ENCODE assay signal across 17 cellular contexts in genomic region chr17:49079840-49080663, GRCh38. TPM values are rescaled to one million over a fixed set of nuclear protein-coding genes. Genes with fewer than 3 reads are reported as not detected.
DNase-seq lines count a peak whose midpoint lies in the region; ATAC-seq, FAIRE-seq and TF ChIP-seq lines count a peak whose summit lies in the region.
"Had no signal": no experiment of that assay in that cellular context is flagged by ENCODE, and none has a peak within 500 bp of the region (broad histone marks: within the 10 kb centered on the region; RNA-seq: fewer than 3 reads in every experiment).

No MANE protein-coding gene starts in this region.

- H3K27ac Mint-ChIP-seq in activated naive CD8-positive, alpha-beta T cell treated with anti-CD3 and anti-CD28 coated beads, Interleukin-2, amount 50 U/mL, for 24 hours: no peak overlapping the region
- H3K27ac Mint-ChIP-seq: CD8-positive, alpha-beta memory T cell; GM23338; H9 had no signal

- H3K79me2 ChIP-seq in hepatocyte: no peaks in the 10 kb centered on the region

- no peak for ATAC-seq in activated naive CD8-positive, alpha-beta T cell treated with anti-CD3 and anti-CD28 coated beads, Interleukin-2, amount 50 U/mL, for 24 hours
- ATAC-seq: GM12878, GM23338 had no signal

- H3K9me2 ChIP-seq in hepatocyte (replicated peaks; ENCODE audit: insufficient read depth): no peaks in the 10 kb centered on the region

- DNase-seq in hepatocyte (ENCODE audit: low spot score) (no peak), small intestine (peak; percentile 78), brain microvascular endothelial cell (no peak), HT-29 (ENCODE audit: low spot score) (no peak)
- no peak for DNase-seq in activated naive CD8-positive, alpha-beta T cell treated with anti-CD3 and anti-CD28 coated beads, Interleukin-2, amount 50 U/mL, for 24 hours
- DNase-seq: 8988T; AML-193; CD8-positive, alpha-beta memory T cell; DMS 273 treated with DMSO at 0.1 percent for 48 hours; H9 had no signal

- in situ Hi-C loops in brain microvascular endothelial cell (cut with HindIII; ENCODE audit: low pct_ligation_motif_present, low sequenced_read_pairs): no loop called here

- no peak for TF ChIP-seq CTCF in HEK293 (tag by site-specific recombination; IDR thresholded peaks at IDR 0.05)
- TF ChIP-seq CTCF in hepatocyte (IDR thresholded peaks at IDR 0.05; ENCODE audit: poor library complexity): no peak
- no peak for TF ChIP-seq CTCF in liver (IDR thresholded peaks at IDR 0.05; ENCODE audit: low read depth, low read length, missing input control)
- TF ChIP-seq CTCF in brain microvascular endothelial cell (IDR thresholded peaks at IDR 0.05; ENCODE audit: low read depth, low read length, missing control alignments): no peak

- FAIRE-seq in small intestine (lab: Jason Lieb, UNC): no peak
- FAIRE-seq: GM12878, GM18507 had no signal

- H3K36me3 ChIP-seq in HEK293 (ENCODE audit: control insufficient read depth in 2 of 2, insufficient read depth in 1 of 2, low read length in 2 of 2) (no peaks in the 10 kb centered on the region), hepatocyte (replicated peaks; ENCODE audit: insufficient read depth, low read depth) (no peaks in the 10 kb centered on the region), liver (ENCODE audit: control insufficient read depth in 4 of 4, insufficient read depth in 3 of 4, low read depth in 1 of 4, low read length in 3 of 4) (no peaks in the 10 kb centered on the region), small intestine (ENCODE audit: control insufficient read depth in 2 of 2, insufficient read depth in 2 of 2, low read length in 2 of 2) (no peaks in the 10 kb centered on the region), brain microvascular endothelial cell (replicated peaks) (no peaks in the 10 kb centered on the region)
- H3K36me3 ChIP-seq: BLaER1 had no signal

- H3K27me3 Mint-ChIP-seq in activated naive CD8-positive, alpha-beta T cell treated with anti-CD3 and anti-CD28 coated beads, Interleukin-2, amount 50 U/mL, for 24 hours: peaks cover 29% of the 10 kb centered on the region

- H3K9me3 ChIP-seq in HEK293 (ENCODE audit: control insufficient read depth, insufficient read depth, low read depth, low read length) (no peaks in the 10 kb centered on the region), hepatocyte (ENCODE audit: low read depth) (no peaks in the 10 kb centered on the region), liver (ENCODE audit: control insufficient read depth in 4 of 4, low read length in 3 of 4) (no peaks in the 10 kb centered on the region), small intestine (ENCODE audit: control insufficient read depth, low read depth) (no peaks in the 10 kb centered on the region)
- H3K9me3 ChIP-seq: BLaER1 had no signal

- H3K4me3 Mint-ChIP-seq in activated naive CD8-positive, alpha-beta T cell treated with anti-CD3 and anti-CD28 coated beads, Interleukin-2, amount 50 U/mL, for 24 hours: no peak overlapping the region
- H3K4me3 Mint-ChIP-seq: CD8-positive, alpha-beta memory T cell; GM23338; H9 had no signal

- no peak overlapping the region for H2AFZ ChIP-seq in hepatocyte
- H2AFZ ChIP-seq: GM23338 had no signal

- H3K9me3 Mint-ChIP-seq in activated naive CD8-positive, alpha-beta T cell treated with anti-CD3 and anti-CD28 coated beads, Interleukin-2, amount 50 U/mL, for 24 hours: no peaks in the 10 kb centered on the region
- H3K9me3 Mint-ChIP-seq: GM23338 had no signal

- no peaks in the 10 kb centered on the region for H3K36me3 Mint-ChIP-seq in activated naive CD8-positive, alpha-beta T cell treated with anti-CD3 and anti-CD28 coated beads, Interleukin-2, amount 50 U/mL, for 24 hours (ENCODE audit: low read depth)

- no peak overlapping the region for H3K4me2 ChIP-seq in hepatocyte
- H3K4me2 ChIP-seq: BLaER1, GM23338 had no signal

- POLR2A ChIA-PET in HEK293 (lab: Yijun Ruan, JAX): no interaction called here

- CTCF ChIA-PET in HEK293 (lab: Yijun Ruan, JAX): interaction anchor here (0.6 kb wide), 1 partner anchor 112 kb away, joined by 3 read pairs; no protein-coding TSS in a partner anchor

- H3K4me3 ChIP-seq in HEK293 (ENCODE audit: low read depth, low read length) (no peak overlapping the region), hepatocyte (no peak overlapping the region), liver (ENCODE audit: low read depth in 1 of 3, low read length in 3 of 3) (no peak overlapping the region), small intestine (ENCODE audit: low read depth in 1 of 2, low read length in 2 of 2) (no peak overlapping the region), brain microvascular endothelial cell (ENCODE audit: low read depth, low read length) (no peak overlapping the region)
- H3K4me3 ChIP-seq: BLaER1, GM12878, GM23338 had no signal

- no peaks in the 10 kb centered on the region for H3K4me1 Mint-ChIP-seq in activated naive CD8-positive, alpha-beta T cell treated with anti-CD3 and anti-CD28 coated beads, Interleukin-2, amount 50 U/mL, for 24 hours
- H3K4me1 Mint-ChIP-seq: CD8-positive, alpha-beta memory T cell; GM23338 had no signal

- WGBS in hepatocyte (ENCODE audit: low lambda C conversion rate, missing lambda C conversion rate): 91% methylated on average over 10 of the region's 10 CpGs
- WGBS in liver: 78% methylated on average over 10 of the region's 10 CpGs
- WGBS in small intestine, 3 donors: 55 to 70% (median 58%) methylated on average over 10 of the region's 10 CpGs

- H3K9ac ChIP-seq in liver (ENCODE audit: low read depth in 1 of 2, low read length in 2 of 2): no peak overlapping the region
- H3K9ac ChIP-seq: BLaER1 had no signal

- no peak for TF ChIP-seq RAD21 in liver (IDR thresholded peaks at IDR 0.05)

- H3K27ac ChIP-seq in HEK293 (ENCODE audit: extremely low read depth, low read depth, low read length): no peak overlapping the region
- peak overlapping the region; percentile 74 for H3K27ac ChIP-seq in hepatocyte
- no peak overlapping the region for H3K27ac ChIP-seq in liver (ENCODE audit: low read depth in 1 of 2, low read length in 2 of 2)
- H3K27ac ChIP-seq in small intestine (ENCODE audit: low read depth in 1 of 2, low read length in 1 of 2): peak overlapping the region; percentile 50 to 59
- H3K27ac ChIP-seq in brain microvascular endothelial cell: no peak overlapping the region
- H3K27ac ChIP-seq: BLaER1 had no signal

- H3K27me3 ChIP-seq in hepatocyte (no peaks in the 10 kb centered on the region), liver (ENCODE audit: control insufficient read depth in 4 of 4, insufficient read depth in 4 of 4, low read length in 3 of 4) (no peaks in the 10 kb centered on the region), small intestine (ENCODE audit: control insufficient read depth in 2 of 2, insufficient read depth in 2 of 2, low read length in 2 of 2) (peaks cover 0 to 6% of the 10 kb centered on the region in 2 donors), brain microvascular endothelial cell (replicated peaks) (no peaks in the 10 kb centered on the region)
- H3K27me3 ChIP-seq: BLaER1 had no signal

- no peaks in the 10 kb centered on the region for H4K20me1 ChIP-seq in hepatocyte (ENCODE audit: insufficient read depth, poor library complexity, severe bottlenecking)
- H4K20me1 ChIP-seq: BLaER1 had no signal

- no peaks in the 10 kb centered on the region for H3K4me1 ChIP-seq in HEK293 (ENCODE audit: control insufficient read depth, insufficient read depth, low read length)
- peaks cover 10% of the 10 kb centered on the region for H3K4me1 ChIP-seq in hepatocyte (ENCODE audit: insufficient read depth)
- peaks cover 0 to 6% (median 0%) of the 10 kb centered on the region in 4 donors for H3K4me1 ChIP-seq in liver (ENCODE audit: control insufficient read depth in 4 of 4, insufficient read depth in 4 of 4, low read length in 3 of 4)
- H3K4me1 ChIP-seq in small intestine (ENCODE audit: control insufficient read depth in 2 of 2, insufficient read depth in 1 of 2, low read depth in 1 of 2, low read length in 1 of 2): no peaks in the 10 kb centered on the region

TF ChIP-seq in HEK293, 187 proteins besides CTCF, POLR2A, EP300 and RAD21:
- TF ChIP-seq ZNF121 (tag by site-specific recombination; IDR thresholded peaks at IDR 0.05): no peak
- peak; percentile 49; the same call in 1 of the 2 replicates for TF ChIP-seq ZNF776 (tag by site-specific recombination; IDR thresholded peaks at IDR 0.05; ENCODE audit: borderline replicate concordance)

TF ChIP-seq in liver, 16 proteins besides CTCF, POLR2A, EP300 and RAD21:
- TF ChIP-seq SP1 (IDR thresholded peaks at IDR 0.05): peak; percentile 81
- no peak for TF ChIP-seq ZBTB33 (IDR thresholded peaks at IDR 0.05)
- TF ChIP-seq MAX (IDR thresholded peaks at IDR 0.05): no peak
- no peak for TF ChIP-seq YY1 (IDR thresholded peaks at IDR 0.05)
- TF ChIP-seq HNF4G (IDR thresholded peaks at IDR 0.05): peak; percentile 22
- TF ChIP-seq NR2F2 (IDR thresholded peaks at IDR 0.05): no peak
- peak; percentile 36 to 63 for TF ChIP-seq HNF4A (conservative IDR thresholded peaks at IDR 0.05)

RNA-seq across cellular contexts. Expression of gene B4GALNT2, which starts 52.5 kb away (rescaled TPM):
- total RNA-seq in hepatocyte (1.3 and 2.2 TPM in 2 replicates), liver (not detected)
- polyA plus RNA-seq in hepatocyte (0.40 and 0.88 TPM in 2 replicates), liver (not detected), small intestine (under 1 TPM; 0.13 to 0.89 (median 0.54) TPM)
- total RNA-seq in HT-29 (2014; rRNA removed; shearing (Covaris generic)): 0.18 TPM in 1 of 2 replicates, not detected in the other
- total RNA-seq: CD8-positive, alpha-beta memory T cell; G401; GM12878; GM23338; H9 had no signal
- polyA plus RNA-seq: CD8-positive, alpha-beta memory T cell; GM12878; GM23338 had no signal

Comparison
In these comparisons a context has a peak if more than half of its experiments do, and no peak if none do; other contexts are left out.
1. H3K27ac ChIP-seq: peak in hepatocyte (single experiment) and small intestine (2 of 2); none in HEK293 (single experiment), liver (0 of 2) and brain microvascular endothelial cell (single experiment).